ENCODE assay signal across 13 cellular contexts in genomic region chr19:43340101-43340500, GRCh38. TPM values are rescaled to one million over a fixed set of nuclear protein-coding genes. Genes with fewer than 3 reads are reported as not detected.
"Had no signal": no experiment of that assay in that cellular context is flagged by ENCODE, and none has a peak within 500 bp of the region (broad histone marks: within the 10 kb centered on the region; RNA-seq: fewer than 3 reads in every experiment).

No MANE protein-coding gene starts in this region.

RNA-seq across cellular contexts. Expression of gene CD177, which starts 13.4 kb away (rescaled TPM):
- total RNA-seq: activated B cell treated with CpG ODN at 0.5 μM for 24 hours; activated CD4-positive, alpha-beta memory T cell treated with anti-CD3 and anti-CD28 coated beads for 36 hours; activated CD4-positive, alpha-beta memory T cell treated with anti-CD3 and anti-CD28 coated beads, Interleukin-2, amount 10 ng/mL, durations not matched to agents 7 days and 5 days; activated CD4-positive, alpha-beta T cell treated with anti-CD3 and anti-CD28 coated beads for 36 hours; activated CD4-positive, alpha-beta T cell treated with anti-CD3 and anti-CD28 coated beads, Interleukin-2, amount 10 ng/mL, durations not matched to agents 24 days and 14 days; activated CD4-positive, alpha-beta T cell treated with anti-CD3 and anti-CD28 coated beads, Interleukin-2, amount 10 ng/mL, durations not matched to agents 7 days and 5 days; activated CD8-positive, alpha-beta memory T cell treated with anti-CD3 and anti-CD28 coated beads for 36 hours; activated CD8-positive, alpha-beta memory T cell treated with anti-CD3 and anti-CD28 coated beads, Interleukin-2, amount 10 ng/mL, durations not matched to agents 7 days and 5 days; activated CD8-positive, alpha-beta T cell treated with anti-CD3 and anti-CD28 coated beads for 36 hours; activated CD8-positive, alpha-beta T cell treated with anti-CD3 and anti-CD28 coated beads, Interleukin-2, amount 10 ng/mL, durations not matched to agents 7 days and 5 days; T-helper 1 cell treated with Interleukin-12 subunit alpha and Interleukin-12 subunit beta and Interleukin-4 antibody, amounts not matched to agents 30 ng/mL and 1 ng/mL, for 36 hours; T-helper 17 cell; T-helper 2 cell treated with Interferon-gamma antibody and Interleukin-4, amounts not matched to agents 100 ng/mL and 5 ng/mL, for 36 hours had no signal
